13 cellular contexts compared by ENCODE assay signal in the genomic region with DNA sequence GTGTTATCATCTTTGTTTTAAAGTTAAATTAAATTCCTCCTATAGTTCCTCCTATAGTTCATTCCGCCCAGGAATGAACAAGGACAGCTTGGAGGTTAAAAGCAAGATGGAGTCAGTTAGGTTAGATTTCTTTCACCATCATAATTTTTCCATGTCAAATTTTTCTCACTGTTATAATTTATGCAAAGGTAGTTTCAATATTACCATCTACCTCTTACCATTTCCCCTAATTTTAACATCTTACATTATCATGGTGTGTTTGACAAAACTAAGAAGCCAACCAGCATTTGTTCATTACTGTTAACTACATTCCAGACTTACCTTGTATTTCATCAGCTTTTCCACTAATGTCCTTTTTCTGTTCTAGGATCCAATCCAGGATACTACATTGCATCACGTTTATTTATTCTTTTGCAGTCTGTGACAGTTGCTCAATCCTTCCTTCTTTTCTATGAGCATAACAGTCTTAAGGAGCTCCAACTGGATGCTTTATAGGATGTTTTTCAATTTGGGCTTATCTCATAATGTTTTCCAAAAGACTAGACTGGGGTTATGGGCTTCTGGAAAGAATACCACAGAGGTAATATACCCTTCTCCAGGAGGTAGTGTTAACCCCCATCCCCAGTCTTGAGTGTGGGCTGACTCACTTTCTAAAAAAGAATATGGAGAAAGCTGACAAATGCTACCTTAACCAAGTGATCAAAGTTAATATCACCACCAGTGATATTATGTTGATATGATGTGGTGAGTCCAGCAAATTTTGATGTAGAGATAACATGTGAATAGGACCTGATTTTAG.
DNase-seq lines count a peak whose midpoint lies in the region; TF ChIP-seq lines count a peak whose summit lies in the region.
"Had no signal": no experiment of that assay in that cellular context is flagged by ENCODE, and none has a peak within 500 bp of the region (broad histone marks: within the 10 kb centered on the region; RNA-seq: fewer than 3 reads in every experiment).

No MANE protein-coding gene starts in this region.

- WGBS in testis, 2 donors: 67 to 75% methylated on average over 2 of the region's 2 CpGs

- peak overlapping the region; percentile 3 for H3K4me2 ChIP-seq in neural progenitor cell

- peaks cover 6% of the 10 kb centered on the region for H3K36me3 Mint-ChIP-seq in neural progenitor cell
- H3K36me3 Mint-ChIP-seq: CD8-positive, alpha-beta T cell had no signal

- peaks cover 16% of the 10 kb centered on the region for H3K9me3 Mint-ChIP-seq in neural progenitor cell
- H3K9me3 Mint-ChIP-seq: activated naive CD4-positive, alpha-beta T cell treated with anti-CD3 and anti-CD28 coated beads, Interleukin-2, amount 50 U/mL, for 24 hours had no signal

- no peaks in the 10 kb centered on the region for H3K27me3 Mint-ChIP-seq in neural progenitor cell (ENCODE audit: insufficient read depth, low read depth)

- H3F3A ChIP-seq in neural progenitor cell (ENCODE audit: low read depth): peaks cover 5% of the 10 kb centered on the region

- no peaks in the 10 kb centered on the region for H3K79me2 ChIP-seq in neural progenitor cell (ENCODE audit: low read depth)

- H3K27ac Mint-ChIP-seq in neural progenitor cell: no peak overlapping the region
- H3K27ac Mint-ChIP-seq: activated naive CD4-positive, alpha-beta T cell treated with anti-CD3 and anti-CD28 coated beads, Interleukin-2, amount 50 U/mL, for 24 hours; CD8-positive, alpha-beta T cell; stimulated activated naive CD8-positive, alpha-beta T cell treated with anti-CD3 and anti-CD28 coated beads, Interleukin-15, Interleukin-2, amounts not matched to agents 100 ng/mL and 50 ng/mL, for 24 hours had no signal

- H3K27me3 ChIP-seq in neural progenitor cell: no peaks in the 10 kb centered on the region
- no peaks in the 10 kb centered on the region for H3K27me3 ChIP-seq in testis
- no peaks in the 10 kb centered on the region for H3K27me3 ChIP-seq in H7 (ENCODE audit: control insufficient read depth, insufficient read depth, low read length)
- H3K27me3 ChIP-seq: cardiac muscle cell, pancreas had no signal

- H3K9me3 ChIP-seq in neural progenitor cell (ENCODE audit: low read depth): no peaks in the 10 kb centered on the region
- H3K9me3 ChIP-seq in testis: no peaks in the 10 kb centered on the region
- H3K9me3 ChIP-seq: pancreas had no signal

- H3K27ac ChIP-seq in epithelial cell of prostate (peak overlapping the region; percentile 38), neural progenitor cell (no peak overlapping the region), testis (no peak overlapping the region)
- H3K27ac ChIP-seq: cardiac muscle cell, pancreas had no signal

- intact Hi-C loops in testis (cut with DNase I; ENCODE audit: low total_unique reads): no loop called here

- H3K4me1 ChIP-seq in neural progenitor cell (peaks cover 40% of the 10 kb centered on the region), testis (no peaks in the 10 kb centered on the region)
- H3K4me1 ChIP-seq: pancreas had no signal

- no peaks in the 10 kb centered on the region for H4K20me1 ChIP-seq in neural progenitor cell (ENCODE audit: low read depth)

- peak; percentile 9 for DNase-seq in GM04503 (ENCODE audit: low read depth)
- peak; percentile 41 for DNase-seq in NCI-H226
- no peak for DNase-seq in epithelial cell of prostate (ENCODE audit: low read depth, low spot score)
- DNase-seq in neural progenitor cell (ENCODE audit: low spot score): no peak
- DNase-seq in testis: no peak
- DNase-seq in NCI-H2196 treated with DMSO at 0.1 percent for 48 hours (lab: John Stamatoyannopoulos, UW; ENCODE audit: unreplicated experiment): no peak
- no peak for DNase-seq in H7
- DNase-seq: activated CD4-positive, alpha-beta T cell treated with anti-CD3 and anti-CD28 coated beads for 1 hour; CD8-positive, alpha-beta T cell; pancreas had no signal

- no peak overlapping the region for H2AFZ ChIP-seq in neural progenitor cell (replicated peaks)

- H3K36me3 ChIP-seq in neural progenitor cell: no peaks in the 10 kb centered on the region
- no peaks in the 10 kb centered on the region for H3K36me3 ChIP-seq in testis (ENCODE audit: low read depth, missing control alignments)
- H3K36me3 ChIP-seq in H7 (replicated peaks; ENCODE audit: control insufficient read depth, insufficient read depth, low read length): no peaks in the 10 kb centered on the region
- H3K36me3 ChIP-seq: cardiac muscle cell, pancreas had no signal

- no peak for TF ChIP-seq POLR2A in testis (IDR thresholded peaks at IDR 0.05)

- H3K4me3 ChIP-seq in neural progenitor cell: no peak overlapping the region
- H3K4me3 ChIP-seq in testis: no peak overlapping the region
- H3K4me3 ChIP-seq in H7 (ENCODE audit: insufficient read depth, low read depth, low read length): no peak overlapping the region
- H3K4me3 ChIP-seq: cardiac muscle cell, pancreas had no signal

- TF ChIP-seq CTCF in neural progenitor cell (IDR thresholded peaks at IDR 0.05): no peak
- TF ChIP-seq CTCF in testis (IDR thresholded peaks at IDR 0.05): no peak

- no peak overlapping the region for H3K4me3 Mint-ChIP-seq in neural progenitor cell
- H3K4me3 Mint-ChIP-seq: activated naive CD4-positive, alpha-beta T cell treated with anti-CD3 and anti-CD28 coated beads, Interleukin-2, amount 50 U/mL, for 24 hours; CD8-positive, alpha-beta T cell; stimulated activated naive CD8-positive, alpha-beta T cell treated with anti-CD3 and anti-CD28 coated beads, Interleukin-15, Interleukin-2, amounts not matched to agents 100 ng/mL and 50 ng/mL, for 24 hours had no signal

- H3K9ac ChIP-seq in neural progenitor cell: no peak overlapping the region

- peaks cover 9% of the 10 kb centered on the region for H3K4me1 Mint-ChIP-seq in neural progenitor cell
- H3K4me1 Mint-ChIP-seq: activated naive CD4-positive, alpha-beta T cell treated with anti-CD3 and anti-CD28 coated beads, Interleukin-2, amount 50 U/mL, for 24 hours had no signal

Comparison
In these comparisons a context has a peak if more than half of its experiments do, and no peak if none do; other contexts are left out.
1. DNase-seq: peak in GM04503 (single experiment) and NCI-H226 (single experiment); none in epithelial cell of prostate (single experiment), neural progenitor cell (single experiment), testis (single experiment), NCI-H2196 treated with DMSO at 0.1 percent for 48 hours (single experiment) and H7 (single experiment).